32 cellular contexts compared by ENCODE assay signal in genomic region chr13:32956595-32956933, GRCh38. TPM values are rescaled to one million over a fixed set of nuclear protein-coding genes. Genes with fewer than 3 reads are reported as not detected.
"Had no signal": no experiment of that assay in that cellular context is flagged by ENCODE, and none has a peak within 500 bp of the region (broad histone marks: within the 10 kb centered on the region; RNA-seq: fewer than 3 reads in every experiment).

No MANE protein-coding gene starts in this region.

- DNase-seq: activated CD4-positive, alpha-beta T cell treated with anti-CD3 and anti-CD28 coated beads for 36 hours; activated CD4-positive, CD25-positive, alpha-beta regulatory T cell; activated effector memory CD4-positive, alpha-beta T cell treated with Interleukin-2 at 50 U/mL for 16 hours; activated naive CD4-positive, alpha-beta T cell treated with anti-CD3 and anti-CD28 coated beads for 36 hours; activated naive CD8-positive, alpha-beta T cell treated with anti-CD3 and anti-CD28 coated beads for 36 hours; activated T-cell treated with anti-CD3 and anti-CD28 coated beads for 4 hours; activated T-cell treated with anti-CD3 and anti-CD28 coated beads, Interleukin-2, amount 50 U/mL, for 72 hours; adrenal gland; aorta; body of pancreas; cerebellar nuclear complex; colonic mucosa; effector CD8-positive, alpha-beta T cell; foreskin fibroblast; heart right ventricle; left lung; lower lobe of right lung; mesendoderm; mucosa of descending colon; sigmoid colon; stimulated activated CD4-positive, alpha-beta T cell treated with anti-CD3 and anti-CD28 coated beads, Interleukin-1b, Interleukin-23, amount 100 ng/mL, for 48 hours; stimulated activated CD4-positive, alpha-beta T cell treated with anti-CD3 and anti-CD28 coated beads, Interleukin-4, amount 100 ng/mL, for 4 hours; stimulated activated CD8-positive, alpha-beta memory T cell treated with anti-CD3 and anti-CD28 coated beads, Interleukin-4, amount 100 ng/mL, for 48 hours; stimulated activated naive CD8-positive, alpha-beta T cell treated with anti-CD3 and anti-CD28 coated beads, Interleukin-15, amount 100 ng/mL, for 72 hours; substantia nigra; uterus had no signal

- H3K27ac Mint-ChIP-seq: activated CD4-positive, alpha-beta T cell treated with anti-CD3 and anti-CD28 coated beads for 36 hours; activated naive CD4-positive, alpha-beta T cell treated with anti-CD3 and anti-CD28 coated beads for 36 hours; activated naive CD8-positive, alpha-beta T cell treated with anti-CD3 and anti-CD28 coated beads for 36 hours; activated T-cell treated with anti-CD3 and anti-CD28 coated beads, Interleukin-2, amount 50 U/mL, for 72 hours; natural killer cell treated with Interleukin-12 subunit alpha and Interleukin-12 subunit beta and Interleukin-15 and Interleukin-18, amount 100 ng/mL, for 72 hours; stimulated activated memory B cell treated with anti-CD40 and anti-IgM and Interleukin-4, amounts not matched to agents 10 μg/mL and 1 μg/mL and 100 μg/mL, for 72 hours; stimulated activated naive CD8-positive, alpha-beta T cell treated with anti-CD3 and anti-CD28 coated beads, Interleukin-15, amount 100 ng/mL, for 72 hours; T-helper 2 cell treated with Interferon-gamma antibody and Interleukin-4, amounts not matched to agents 5 μg/mL and 100 μg/mL, for 36 hours; type B pancreatic cell had no signal

- H3K9me3 Mint-ChIP-seq: activated naive CD4-positive, alpha-beta T cell treated with anti-CD3 and anti-CD28 coated beads for 36 hours; activated naive CD8-positive, alpha-beta T cell treated with anti-CD3 and anti-CD28 coated beads for 36 hours; activated T-cell treated with anti-CD3 and anti-CD28 coated beads, Interleukin-2, amount 50 U/mL, for 72 hours; natural killer cell treated with Interleukin-12 subunit alpha and Interleukin-12 subunit beta and Interleukin-15 and Interleukin-18, amount 100 ng/mL, for 72 hours; stimulated activated memory B cell treated with anti-CD40 and anti-IgM and Interleukin-4, amounts not matched to agents 10 μg/mL and 1 μg/mL and 100 μg/mL, for 72 hours; stimulated activated naive CD8-positive, alpha-beta T cell treated with anti-CD3 and anti-CD28 coated beads, Interleukin-15, amount 100 ng/mL, for 72 hours; T-helper 2 cell treated with Interferon-gamma antibody and Interleukin-4, amounts not matched to agents 5 μg/mL and 100 μg/mL, for 36 hours had no signal

- H3K4me1 Mint-ChIP-seq: activated CD4-positive, alpha-beta T cell treated with anti-CD3 and anti-CD28 coated beads for 36 hours; activated naive CD8-positive, alpha-beta T cell treated with anti-CD3 and anti-CD28 coated beads for 36 hours; stimulated activated memory B cell treated with anti-CD40 and anti-IgM and Interleukin-4, amounts not matched to agents 10 μg/mL and 1 μg/mL and 100 μg/mL, for 72 hours; stimulated activated naive CD8-positive, alpha-beta T cell treated with anti-CD3 and anti-CD28 coated beads, Interleukin-15, amount 100 ng/mL, for 72 hours had no signal

- H3K4me3 Mint-ChIP-seq: activated CD4-positive, alpha-beta T cell treated with anti-CD3 and anti-CD28 coated beads for 36 hours; activated naive CD4-positive, alpha-beta T cell treated with anti-CD3 and anti-CD28 coated beads for 36 hours; activated naive CD8-positive, alpha-beta T cell treated with anti-CD3 and anti-CD28 coated beads for 36 hours; activated T-cell treated with anti-CD3 and anti-CD28 coated beads, Interleukin-2, amount 50 U/mL, for 72 hours; natural killer cell treated with Interleukin-12 subunit alpha and Interleukin-12 subunit beta and Interleukin-15 and Interleukin-18, amount 100 ng/mL, for 72 hours; stimulated activated memory B cell treated with anti-CD40 and anti-IgM and Interleukin-4, amounts not matched to agents 10 μg/mL and 1 μg/mL and 100 μg/mL, for 72 hours; stimulated activated naive CD8-positive, alpha-beta T cell treated with anti-CD3 and anti-CD28 coated beads, Interleukin-15, amount 100 ng/mL, for 72 hours; T-helper 2 cell treated with Interferon-gamma antibody and Interleukin-4, amounts not matched to agents 5 μg/mL and 100 μg/mL, for 36 hours; type B pancreatic cell had no signal

- H3K36me3 ChIP-seq: adrenal gland, colonic mucosa, heart right ventricle, left lung, lower lobe of right lung, sigmoid colon, uterus had no signal

- H3K27me3 ChIP-seq: adrenal gland, body of pancreas, colonic mucosa, heart right ventricle, left lung, sigmoid colon, uterus had no signal

- H3K27me3 Mint-ChIP-seq: activated naive CD8-positive, alpha-beta T cell treated with anti-CD3 and anti-CD28 coated beads for 36 hours had no signal

- H3K9me3 ChIP-seq: adrenal gland, body of pancreas, colonic mucosa, heart right ventricle, left lung, lower lobe of right lung, mucosa of descending colon, sigmoid colon, uterus had no signal

- H3K4me3 ChIP-seq: adrenal gland, body of pancreas, colonic mucosa, heart right ventricle, left lung, lower lobe of right lung, mucosa of descending colon, sigmoid colon, smooth muscle cell, uterus had no signal

- ATAC-seq: activated CD4-positive, alpha-beta T cell treated with anti-CD3 and anti-CD28 coated beads for 36 hours; activated T-cell treated with anti-CD3 and anti-CD28 coated beads, Interleukin-2, amount 50 U/mL, for 72 hours; body of pancreas; heart right ventricle; left lung; lower lobe of right lung; mucosa of descending colon; stimulated activated memory B cell treated with anti-CD40 and anti-IgM and Interleukin-4, amounts not matched to agents 10 μg/mL and 1 μg/mL and 100 μg/mL, for 72 hours; stimulated activated naive CD8-positive, alpha-beta T cell treated with anti-CD3 and anti-CD28 coated beads, Interleukin-15, amount 100 ng/mL, for 72 hours had no signal

- H3K36me3 Mint-ChIP-seq: activated naive CD8-positive, alpha-beta T cell treated with anti-CD3 and anti-CD28 coated beads for 36 hours; natural killer cell treated with Interleukin-12 subunit alpha and Interleukin-12 subunit beta and Interleukin-15 and Interleukin-18, amount 100 ng/mL, for 72 hours; stimulated activated memory B cell treated with anti-CD40 and anti-IgM and Interleukin-4, amounts not matched to agents 10 μg/mL and 1 μg/mL and 100 μg/mL, for 72 hours; type B pancreatic cell had no signal

RNA-seq across cellular contexts. Expression of gene KL, which starts 59.7 kb away (rescaled TPM):
- total RNA-seq: myocyte had no signal
